In genomic region chr2:70944291-70944690, GRCh38 we compare ENCODE assay signal across 16 cellular contexts. TPM values are rescaled to one million over a fixed set of nuclear protein-coding genes. Genes with fewer than 3 reads are reported as not detected.
A peak's percentile ranks its signal among the peaks of the same experiment; 100 is the strongest.
DNase-seq lines count a peak whose midpoint lies in the region; ATAC-seq and TF ChIP-seq lines count a peak whose summit lies in the region.
"Had no signal": no experiment of that assay in that cellular context is flagged by ENCODE, and none has a peak within 500 bp of the region (broad histone marks: within the 10 kb centered on the region; RNA-seq: fewer than 3 reads in every experiment).

No MANE protein-coding gene starts in this region.

- peaks cover 20% of the 10 kb centered on the region for H3K27me3 Mint-ChIP-seq in activated T-helper 17 cell treated with anti-CD3 and anti-CD28 coated beads, Interleukin-2, amount 50 U/mL, for 72 hours
- peaks cover 40% of the 10 kb centered on the region for H3K27me3 Mint-ChIP-seq in stimulated activated memory B cell treated with anti-CD40 and anti-IgM and Interleukin-4, amounts not matched to agents 10 μg/mL and 1 μg/mL and 100 μg/mL, for 72 hours

- WGBS in neuronal stem cell (ENCODE audit: extremely low coverage in 2 of 2, insufficient read length in 2 of 2, insufficient replicate concordance in 1 of 2), 2 donors, result no CpG with 5 or more reads among the region's 3 CpGs
- WGBS in suprapubic skin, result 80% methylated on average over 3 of the region's 3 CpGs

- ATAC-seq in activated T-helper 17 cell treated with anti-CD3 and anti-CD28 coated beads, Interleukin-2, amount 50 U/mL, for 72 hours (replicated peaks), result no peak
- ATAC-seq in stimulated activated memory B cell treated with anti-CD40 and anti-IgM and Interleukin-4, amounts not matched to agents 10 μg/mL and 1 μg/mL and 100 μg/mL, for 72 hours, result no peak

- H3K79me1 ChIP-seq in neuronal stem cell (ENCODE audit: low read depth, low read length), result no peaks in the 10 kb centered on the region

- no peak overlapping the region for H3K9ac ChIP-seq in neuronal stem cell (ENCODE audit: low read depth, low read length, poor library complexity)

- no peaks in the 10 kb centered on the region for H3K9me3 ChIP-seq in neuronal stem cell (replicated peaks in 1 of 2; ENCODE audit: control insufficient read depth in 2 of 2, insufficient read depth in 1 of 2, low read depth in 1 of 2, low read length in 2 of 2)
- H3K9me3 ChIP-seq in suprapubic skin, result no peaks in the 10 kb centered on the region
- H3K9me3 ChIP-seq: Caco-2 had no signal

- H3K27ac Mint-ChIP-seq in activated T-helper 17 cell treated with anti-CD3 and anti-CD28 coated beads, Interleukin-2, amount 50 U/mL, for 72 hours, result peak overlapping the region; percentile 18
- no peak overlapping the region for H3K27ac Mint-ChIP-seq in stimulated activated memory B cell treated with anti-CD40 and anti-IgM and Interleukin-4, amounts not matched to agents 10 μg/mL and 1 μg/mL and 100 μg/mL, for 72 hours
- H3K27ac Mint-ChIP-seq: CD4-positive, alpha-beta T cell had no signal

- no peak for TF ChIP-seq EP300 in suprapubic skin (IDR thresholded peaks at IDR 0.05)

- peaks cover 46 to 57% of the 10 kb centered on the region in 2 donors for H3K4me1 ChIP-seq in neuronal stem cell (ENCODE audit: control insufficient read depth in 2 of 2, insufficient read depth in 1 of 2, low read depth in 1 of 2, low read length in 2 of 2)
- H3K4me1 ChIP-seq in suprapubic skin, result peaks cover 7% of the 10 kb centered on the region
- H3K4me1 ChIP-seq: Caco-2 had no signal

- peak overlapping the region; percentile 38 for H2AK5ac ChIP-seq in neuronal stem cell (ENCODE audit: low read depth, low read length)

- no peak overlapping the region for H2BK120ac ChIP-seq in neuronal stem cell (ENCODE audit: low read depth, low read length)

- H2BK12ac ChIP-seq in neuronal stem cell (ENCODE audit: low read length), result no peak overlapping the region

- H3K4ac ChIP-seq in neuronal stem cell (ENCODE audit: low read length), result no peak overlapping the region

- peak overlapping the region; percentile 1 for H3K18ac ChIP-seq in neuronal stem cell (ENCODE audit: low read length)

- H2BK15ac ChIP-seq in neuronal stem cell (ENCODE audit: low read length), result no peak overlapping the region

- H3K9me3 Mint-ChIP-seq in activated T-helper 17 cell treated with anti-CD3 and anti-CD28 coated beads, Interleukin-2, amount 50 U/mL, for 72 hours, result no peaks in the 10 kb centered on the region
- no peaks in the 10 kb centered on the region for H3K9me3 Mint-ChIP-seq in stimulated activated memory B cell treated with anti-CD40 and anti-IgM and Interleukin-4, amounts not matched to agents 10 μg/mL and 1 μg/mL and 100 μg/mL, for 72 hours
- H3K9me3 Mint-ChIP-seq: CD4-positive, alpha-beta T cell had no signal

- H2BK5ac ChIP-seq in neuronal stem cell (ENCODE audit: low read length), result no peak overlapping the region

- H3K4me3 ChIP-seq in neuronal stem cell (ENCODE audit: low read length in 2 of 2), result no peak overlapping the region
- H3K4me3 ChIP-seq in suprapubic skin, result no peak overlapping the region

- H3K36me3 Mint-ChIP-seq in activated T-helper 17 cell treated with anti-CD3 and anti-CD28 coated beads, Interleukin-2, amount 50 U/mL, for 72 hours (ENCODE audit: low read depth), result no peaks in the 10 kb centered on the region
- no peaks in the 10 kb centered on the region for H3K36me3 Mint-ChIP-seq in stimulated activated memory B cell treated with anti-CD40 and anti-IgM and Interleukin-4, amounts not matched to agents 10 μg/mL and 1 μg/mL and 100 μg/mL, for 72 hours

- no peak overlapping the region for H3K14ac ChIP-seq in neuronal stem cell (ENCODE audit: low read length)

- peaks cover 4% of the 10 kb centered on the region for H3K4me1 Mint-ChIP-seq in activated T-helper 17 cell treated with anti-CD3 and anti-CD28 coated beads, Interleukin-2, amount 50 U/mL, for 72 hours
- H3K4me1 Mint-ChIP-seq in stimulated activated memory B cell treated with anti-CD40 and anti-IgM and Interleukin-4, amounts not matched to agents 10 μg/mL and 1 μg/mL and 100 μg/mL, for 72 hours, result peaks cover 25% of the 10 kb centered on the region

- TF ChIP-seq POLR2A in suprapubic skin (IDR thresholded peaks at IDR 0.05), result no peak

- peak; percentile 17 for DNase-seq in activated effector memory CD4-positive, alpha-beta T cell treated with anti-CD3 and anti-CD28 coated beads, Interleukin-2, amount 50 U/mL, for 16 hours
- no peak for DNase-seq in activated effector memory CD4-positive, alpha-beta T cell treated with Interleukin-2 at 50 U/mL for 16 hours
- DNase-seq in neuronal stem cell (ENCODE audit: low spot score), result no peak
- DNase-seq in suprapubic skin (ENCODE audit: low spot score in 2 of 2), result peak; percentile 35 to 69
- DNase-seq in 8988T, result no peak
- DNase-seq in NCI-H1417 (lab: John Stamatoyannopoulos, UW), result no peak
- DNase-seq: Caco-2, MM.1S, NCI-H1092 treated with DMSO at 0.1 percent for 48 hours, NCI-H2081, NCI-H446 treated with DMSO at 0.1 percent for 48 hours, RPMI8226 had no signal

- TF ChIP-seq CTCF in suprapubic skin (IDR thresholded peaks at IDR 0.05), result no peak

- no peak overlapping the region for H3K23ac ChIP-seq in neuronal stem cell (ENCODE audit: low read depth, low read length, poor library complexity)

- H4K91ac ChIP-seq in neuronal stem cell (ENCODE audit: low read depth, low read length, poor library complexity), result no peak overlapping the region

- no peak overlapping the region for H3K4me2 ChIP-seq in neuronal stem cell (ENCODE audit: insufficient read depth, low read length, poor library complexity, severe bottlenecking)

- H3K36me3 ChIP-seq in neuronal stem cell (replicated peaks in 1 of 2; ENCODE audit: control insufficient read depth in 2 of 2, insufficient read depth in 2 of 2, low read length in 2 of 2) (no peaks in the 10 kb centered on the region), suprapubic skin (no peaks in the 10 kb centered on the region)

- no peak overlapping the region for H3K4me3 Mint-ChIP-seq in activated T-helper 17 cell treated with anti-CD3 and anti-CD28 coated beads, Interleukin-2, amount 50 U/mL, for 72 hours
- H3K4me3 Mint-ChIP-seq in stimulated activated memory B cell treated with anti-CD40 and anti-IgM and Interleukin-4, amounts not matched to agents 10 μg/mL and 1 μg/mL and 100 μg/mL, for 72 hours, result no peak overlapping the region
- H3K4me3 Mint-ChIP-seq: CD4-positive, alpha-beta T cell had no signal

- H2AFZ ChIP-seq in neuronal stem cell (ENCODE audit: low read length), result no peak overlapping the region

- no peak overlapping the region for H4K8ac ChIP-seq in neuronal stem cell (ENCODE audit: low read depth, low read length)

- H3K27ac ChIP-seq in neuronal stem cell (replicated peaks; ENCODE audit: low read length) (no peak overlapping the region), suprapubic skin (no peak overlapping the region)

- H3K27me3 ChIP-seq in neuronal stem cell (ENCODE audit: control insufficient read depth in 3 of 3, insufficient read depth in 3 of 3, low read depth in 1 of 3, low read length in 3 of 3) (peaks cover 0 to 20% (median 0%) of the 10 kb centered on the region in 3 experiments), suprapubic skin (peaks cover 9% of the 10 kb centered on the region)

RNA-seq across cellular contexts. Expression of gene ATP6V1B1, which starts 8.6 kb away (rescaled TPM):
- total RNA-seq in activated T-helper 17 cell treated with anti-CD3 and anti-CD28 coated beads, Interleukin-2, amount 50 U/mL, for 72 hours, result not detected
- polyA plus RNA-seq in neuronal stem cell (2013, experiment 1 of 2), result 1.9 TPM
- polyA plus RNA-seq in neuronal stem cell (2013, experiment 2 of 2), result 2.3 TPM
- total RNA-seq in suprapubic skin, result 10 to 100 TPM; 22.7 to 66.9 (median 39.5) TPM
- total RNA-seq: CD4-positive, alpha-beta T cell; H1 had no signal
- polyA plus RNA-seq: H1 had no signal

RNA-seq across cellular contexts. Expression of gene ANKRD53, which starts 34.1 kb away (rescaled TPM):
- under 1 TPM in 1 of 2 donors, not detected in 1; 0.56 TPM for total RNA-seq in activated T-helper 17 cell treated with anti-CD3 and anti-CD28 coated beads, Interleukin-2, amount 50 U/mL, for 72 hours
- polyA plus RNA-seq in neuronal stem cell (2013, experiment 1 of 2), result 0.33 TPM
- polyA plus RNA-seq in neuronal stem cell (2013, experiment 2 of 2), result 0.35 TPM
- total RNA-seq in suprapubic skin, result 1 to 10 TPM in 2 of 4 donors, not detected in 2; 2.9 to 5.5 TPM

RNA-seq across cellular contexts. Expression of gene VAX2, which starts 43.9 kb away (rescaled TPM):
- not detected for total RNA-seq in activated T-helper 17 cell treated with anti-CD3 and anti-CD28 coated beads, Interleukin-2, amount 50 U/mL, for 72 hours
- 2.1 TPM for polyA plus RNA-seq in neuronal stem cell (2013, experiment 1 of 2)
- 2.4 TPM for polyA plus RNA-seq in neuronal stem cell (2013, experiment 2 of 2)
- 1 to 10 TPM; 1.2 to 5.8 (median 3.1) TPM for total RNA-seq in suprapubic skin
- total RNA-seq: CD4-positive, alpha-beta T cell; H1 had no signal
- polyA plus RNA-seq: H1 had no signal

RNA-seq across cellular contexts. Expression of gene TEX261, which starts 50.4 kb away (rescaled TPM):
- 10 to 100 TPM; 27.2 to 66.9 TPM for total RNA-seq in activated T-helper 17 cell treated with anti-CD3 and anti-CD28 coated beads, Interleukin-2, amount 50 U/mL, for 72 hours
- 16.7 TPM for polyA plus RNA-seq in neuronal stem cell (2013, experiment 1 of 2)
- polyA plus RNA-seq in neuronal stem cell (2013, experiment 2 of 2), result 16.5 TPM
- total RNA-seq in suprapubic skin, result 10 to 100 TPM; 19.7 to 31.0 (median 26.8) TPM

Comparison
In these comparisons a context has a peak if more than half of its experiments do, and no peak if none do; other contexts are left out.
1. DNase-seq: peak in activated effector memory CD4-positive, alpha-beta T cell treated with anti-CD3 and anti-CD28 coated beads, Interleukin-2, amount 50 U/mL, for 16 hours (single experiment) and suprapubic skin (2 of 2); none in activated effector memory CD4-positive, alpha-beta T cell treated with Interleukin-2 at 50 U/mL for 16 hours (single experiment), neuronal stem cell (single experiment), 8988T (single experiment) and NCI-H1417 (0 of 3).
2. RNA of gene ATP6V1B1, which starts 8.6 kb away (total RNA-seq): 22.7 to 66.9 TPM in suprapubic skin; not detected in activated T-helper 17 cell treated with anti-CD3 and anti-CD28 coated beads, Interleukin-2, amount 50 U/mL, for 72 hours; every median in the first group is over 10 times any median in the second.